9 cellular contexts compared by ENCODE assay signal in genomic region chr3:138328341-138328740, GRCh38. TPM values are rescaled to one million over a fixed set of nuclear protein-coding genes. Genes with fewer than 3 reads are reported as not detected.
DNase-seq lines count a peak whose midpoint lies in the region; ATAC-seq, FAIRE-seq and TF ChIP-seq lines count a peak whose summit lies in the region.
"Had no signal": no experiment of that assay in that cellular context is flagged by ENCODE, and none has a peak within 500 bp of the region (broad histone marks: within the 10 kb centered on the region; RNA-seq: fewer than 3 reads in every experiment).

No MANE protein-coding gene starts in this region.

- no peaks in the 10 kb centered on the region for H3K36me3 ChIP-seq in DOHH2 (ENCODE audit: control insufficient read depth, low read length)

- H3K4me3 ChIP-seq in AG04450 (ENCODE audit: low read depth, low read length) (no peak overlapping the region), DOHH2 (ENCODE audit: low read length) (peak overlapping the region; percentile 72)

- POLR2A ChIA-PET in AG04450 (lab: Yijun Ruan, JAX) = interaction anchor here (0.6 kb wide), 1 partner anchor 366 kb away, joined by 3 read pairs; no protein-coding TSS in a partner anchor

- H4K20me1 ChIP-seq in DOHH2 (ENCODE audit: control insufficient read depth, insufficient read depth, low read depth, low read length) = no peaks in the 10 kb centered on the region

- DNase-seq in AG04450 (ENCODE audit: low read depth, low spot score) (no peak), SK-N-DZ (ENCODE audit: low spot score) (peak; percentile 29), fibroblast of peridontal ligament (ENCODE audit: extremely low read depth) (peak; percentile 30), NCI-H2171 (lab: John Stamatoyannopoulos, UW) (no peak), GM19239 (ENCODE audit: insufficient read length, low spot score) (no peak)
- DNase-seq: aorta had no signal

- H3K79me2 ChIP-seq in DOHH2 (ENCODE audit: control insufficient read depth, low read length) = no peaks in the 10 kb centered on the region

- H3K4me2 ChIP-seq in DOHH2 (ENCODE audit: low read length) = peak overlapping the region; percentile 76

- TF ChIP-seq CTCF in AG04450 (IDR thresholded peaks at IDR 0.05; ENCODE audit: low read depth, low read length) (peak; percentile 21; the same call in 1 of the 2 replicates), DOHH2 (IDR thresholded peaks at IDR 0.05; ENCODE audit: low read depth, low read length, poor library complexity, severe bottlenecking) (peak; percentile 57)

- H3K27ac ChIP-seq in AG04450 (ENCODE audit: low read depth, low read length) (no peak overlapping the region), DOHH2 (ENCODE audit: low read depth, low read length) (no peak overlapping the region)

- H3K9me3 ChIP-seq in AG04450 (ENCODE audit: control insufficient read depth, insufficient read depth, low read length) = no peaks in the 10 kb centered on the region; the same call in 1 of the 2 replicates
- H3K9me3 ChIP-seq in DOHH2 (ENCODE audit: control insufficient read depth, insufficient read depth, low read length) = no peaks in the 10 kb centered on the region

- H3K27me3 ChIP-seq in AG04450 (ENCODE audit: control insufficient read depth, insufficient read depth, low read length) = peaks cover 4% of the 10 kb centered on the region
- peaks cover 7% of the 10 kb centered on the region for H3K27me3 ChIP-seq in DOHH2 (ENCODE audit: control insufficient read depth, low read length)

- H3K9me2 ChIP-seq in DOHH2 (replicated peaks; ENCODE audit: control insufficient read depth, low read length) = no peaks in the 10 kb centered on the region

- CTCF ChIA-PET in AG04450 (lab: Charles Lee) = interaction anchor here (0.8 to 5.2 kb wide), 8 partner anchors 8 to 139 kb away, joined by 3 to 36 read pairs (median 6); partner anchors contain the start of gene MRAS

- peaks cover 7% of the 10 kb centered on the region; the same call in 1 of the 2 replicates for H3F3A ChIP-seq in DOHH2 (ENCODE audit: control insufficient read depth, insufficient read depth)

- FAIRE-seq in GM19239 (lab: Jason Lieb, UNC) = no peak

- peaks cover 15% of the 10 kb centered on the region for H3K4me1 ChIP-seq in DOHH2 (ENCODE audit: control insufficient read depth, low read length)

- ATAC-seq in HG03139 (IDR thresholded peaks at IDR 0.05; ENCODE audit: unreplicated experiment) (no peak), GM19395 (IDR thresholded peaks at IDR 0.05; ENCODE audit: unreplicated experiment) (no peak)

RNA-seq across cellular contexts. Expression of gene NME9, which starts 1.3 kb away (rescaled TPM):
- polyA plus RNA-seq in AG04450 (2011; rRNA removed) = 0.19 TPM in 1 of 2 replicates, not detected in the other
- polyA minus RNA-seq in AG04450 (2011; rRNA and poly(A)+ RNA removed) = 0.22 TPM in 1 of 2 replicates, not detected in the other
- polyA plus RNA-seq in SK-N-DZ (2014; cell fraction: cytosol; rRNA removed) = 0.96 TPM in 1 of 2 replicates, not detected in the other
- 1.5 and 1.7 TPM in 2 replicates for polyA plus RNA-seq in SK-N-DZ (2014; cell fraction: nucleus; rRNA removed)

RNA-seq across cellular contexts. Expression of gene MRAS, which starts 20.0 kb away (rescaled TPM):
- polyA plus RNA-seq in AG04450 (2011; rRNA removed) = 58.3 and 59.1 TPM in 2 replicates
- 45.8 and 60.2 TPM in 2 replicates for polyA minus RNA-seq in AG04450 (2011; rRNA and poly(A)+ RNA removed)
- 26.9 and 28.8 TPM in 2 replicates for polyA plus RNA-seq in SK-N-DZ (2014; cell fraction: cytosol; rRNA removed)
- 13.2 and 16.4 TPM in 2 replicates for polyA plus RNA-seq in SK-N-DZ (2014; cell fraction: nucleus; rRNA removed)

Comparison
In these comparisons a context has a peak if more than half of its experiments do, and no peak if none do; other contexts are left out.
1. DNase-seq: peak in SK-N-DZ (single experiment) and fibroblast of peridontal ligament (single experiment); none in AG04450 (single experiment), NCI-H2171 (single experiment) and GM19239 (single experiment).